Comparison of ENCODE assay signal across 9 cellular contexts in the genomic region with DNA sequence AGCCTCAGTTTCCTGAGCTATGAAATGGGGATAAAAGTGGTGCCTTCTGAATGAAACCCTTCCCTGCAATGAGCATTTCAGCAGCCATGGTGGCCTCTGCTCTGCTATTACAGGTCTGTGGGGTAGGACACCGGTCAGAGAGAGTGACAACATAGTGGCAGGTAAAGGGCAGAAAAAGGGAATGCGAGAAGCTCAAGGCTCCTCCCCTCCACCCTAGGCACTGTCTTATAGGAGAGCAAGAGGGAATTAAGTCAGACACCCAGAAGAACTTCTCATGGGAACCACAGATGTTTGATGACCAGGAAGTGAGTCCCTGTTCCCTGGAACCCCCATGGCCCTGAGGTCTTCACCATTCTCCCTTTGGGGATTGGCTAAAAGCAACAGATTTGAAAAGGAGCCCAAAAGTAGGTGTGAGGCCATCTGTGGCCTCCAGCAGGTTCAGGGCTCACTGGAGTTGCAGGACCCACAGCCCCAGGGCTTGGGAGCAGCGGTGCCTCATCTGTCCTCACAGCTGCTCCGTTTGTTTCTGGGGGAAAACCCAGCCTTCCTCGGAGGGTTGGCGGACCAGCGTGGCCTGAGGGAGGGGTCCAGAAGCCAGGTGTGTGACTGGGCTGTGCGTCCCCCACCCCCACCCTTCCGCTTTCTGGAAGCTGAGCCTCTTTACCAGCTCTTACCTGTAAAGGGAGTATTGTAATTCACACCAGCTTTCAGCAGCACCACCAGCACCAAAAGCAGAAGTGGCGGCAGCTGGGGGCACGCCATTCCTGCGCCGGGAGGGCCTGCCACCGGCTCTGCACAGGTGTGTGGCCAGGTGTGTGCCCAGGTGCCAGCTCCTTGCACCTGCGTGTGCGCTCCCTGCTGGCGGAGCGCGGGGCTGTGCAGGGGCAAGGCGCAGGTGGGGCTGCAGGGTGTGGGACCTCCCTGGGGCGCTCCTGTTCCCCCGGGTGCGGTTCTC. TPM values are rescaled to one million over a fixed set of nuclear protein-coding genes. Genes with fewer than 3 reads are reported as not detected.
A peak's percentile ranks its signal among the peaks of the same experiment; 100 is the strongest.
DNase-seq lines count a peak whose midpoint lies in the region; ATAC-seq and TF ChIP-seq lines count a peak whose summit lies in the region.
"Had no signal": no experiment of that assay in that cellular context is flagged by ENCODE, and none has a peak within 500 bp of the region (broad histone marks: within the 10 kb centered on the region; RNA-seq: fewer than 3 reads in every experiment).

No MANE protein-coding gene starts in this region.

- TF ChIP-seq EP300 in upper lobe of left lung (IDR thresholded peaks at IDR 0.05) = no peak

- H3K4me1 ChIP-seq in upper lobe of left lung (peaks cover 0 to 13% (median 6%) of the 10 kb centered on the region in 4 donors), heart right ventricle (peaks cover 0 to 10% (median 0%) of the 10 kb centered on the region in 9 donors)

- peaks cover 5% of the 10 kb centered on the region for H3K4me1 Mint-ChIP-seq in activated naive CD8-positive, alpha-beta T cell treated with anti-CD3 and anti-CD28 coated beads, Interleukin-2, amount 10 ng/mL, durations not matched to agents 7 days and 5 days
- H3K4me1 Mint-ChIP-seq in activated naive CD8-positive, alpha-beta T cell treated with anti-CD3 and anti-CD28 coated beads, Interleukin-2, amount 50 U/mL, for 24 hours = peaks cover 3% of the 10 kb centered on the region
- H3K4me1 Mint-ChIP-seq in glutamatergic neuron (ENCODE audit: low read depth, unreplicated experiment) = peaks cover 7% of the 10 kb centered on the region

- H3K36me3 ChIP-seq in upper lobe of left lung (peaks cover 0 to 10% (median 3%) of the 10 kb centered on the region in 4 donors), heart right ventricle (peaks cover 0 to 11% (median 0%) of the 10 kb centered on the region in 9 donors)

- no peak overlapping the region for H3K27ac Mint-ChIP-seq in activated naive CD8-positive, alpha-beta T cell treated with anti-CD3 and anti-CD28 coated beads, Interleukin-2, amount 10 ng/mL, durations not matched to agents 7 days and 5 days
- H3K27ac Mint-ChIP-seq in activated naive CD8-positive, alpha-beta T cell treated with anti-CD3 and anti-CD28 coated beads, Interleukin-2, amount 50 U/mL, for 24 hours = no peak overlapping the region
- H3K27ac Mint-ChIP-seq in glutamatergic neuron (ENCODE audit: unreplicated experiment) = peak overlapping the region; percentile 28

- no peaks in the 10 kb centered on the region for H3K9me3 Mint-ChIP-seq in activated naive CD8-positive, alpha-beta T cell treated with anti-CD3 and anti-CD28 coated beads, Interleukin-2, amount 10 ng/mL, durations not matched to agents 7 days and 5 days
- H3K9me3 Mint-ChIP-seq in activated naive CD8-positive, alpha-beta T cell treated with anti-CD3 and anti-CD28 coated beads, Interleukin-2, amount 50 U/mL, for 24 hours = no peaks in the 10 kb centered on the region
- peaks cover 15% of the 10 kb centered on the region for H3K9me3 Mint-ChIP-seq in glutamatergic neuron (ENCODE audit: unreplicated experiment)

- H3K27me3 Mint-ChIP-seq in activated naive CD8-positive, alpha-beta T cell treated with anti-CD3 and anti-CD28 coated beads, Interleukin-2, amount 10 ng/mL, durations not matched to agents 7 days and 5 days = peaks cover 34% of the 10 kb centered on the region
- peaks cover 27% of the 10 kb centered on the region for H3K27me3 Mint-ChIP-seq in activated naive CD8-positive, alpha-beta T cell treated with anti-CD3 and anti-CD28 coated beads, Interleukin-2, amount 50 U/mL, for 24 hours
- peaks cover 8% of the 10 kb centered on the region for H3K27me3 Mint-ChIP-seq in glutamatergic neuron (ENCODE audit: unreplicated experiment)

- peak; percentile 28 for DNase-seq in activated naive CD8-positive, alpha-beta T cell treated with anti-CD3 and anti-CD28 coated beads, Interleukin-2, amount 10 ng/mL, durations not matched to agents 7 days and 5 days
- no peak for DNase-seq in activated naive CD8-positive, alpha-beta T cell treated with anti-CD3 and anti-CD28 coated beads, Interleukin-2, amount 50 U/mL, for 24 hours
- DNase-seq in NCI-H748 treated with DMSO at 0.1 percent for 48 hours (lab: John Stamatoyannopoulos, UW) = peak; percentile 1
- DNase-seq in glutamatergic neuron = peak; percentile 39
- peak; percentile 40 to 85 for DNase-seq in upper lobe of left lung
- no peak for DNase-seq in GM19240 (ENCODE audit: insufficient read length, low spot score)
- no peak for DNase-seq in heart right ventricle
- DNase-seq: activated CD4-positive, alpha-beta T cell treated with anti-CD3 and anti-CD28 coated beads, Interleukin-2, amount 50 U/mL, for 1 hour had no signal

- H3K9me3 ChIP-seq in upper lobe of left lung (peaks cover 0 to 3% (median 0%) of the 10 kb centered on the region in 4 donors), heart right ventricle (peaks cover 0 to 10% (median 0%) of the 10 kb centered on the region in 11 donors)

- POLR2A ChIA-PET in activated naive CD8-positive, alpha-beta T cell treated with anti-CD3 and anti-CD28 coated beads, Interleukin-2, amount 10 ng/mL, durations not matched to agents 7 days and 5 days (lab: Charles Lee) = interaction anchor here (1.3 kb wide), 1 partner anchor 50 kb away, joined by 4 read pairs; no protein-coding TSS in a partner anchor

- 20 to 34% methylated on average over 11 to 17 of the region's 23 CpGs for WGBS in upper lobe of left lung, 2 donors
- 18 to 27% methylated on average over 23 of the region's 23 CpGs for WGBS in heart right ventricle, 2 donors

- no peak overlapping the region for H3K27ac ChIP-seq in upper lobe of left lung
- H3K27ac ChIP-seq in heart right ventricle = no peak overlapping the region

- ATAC-seq in activated naive CD8-positive, alpha-beta T cell treated with anti-CD3 and anti-CD28 coated beads, Interleukin-2, amount 10 ng/mL, durations not matched to agents 7 days and 5 days (ENCODE audit: low read depth) = no peak
- ATAC-seq in activated naive CD8-positive, alpha-beta T cell treated with anti-CD3 and anti-CD28 coated beads, Interleukin-2, amount 50 U/mL, for 24 hours = no peak
- ATAC-seq in upper lobe of left lung (ENCODE audit: low FRiP score in 2 of 2) (peak in 1 of 2 donors; percentile 58), HG03460 (IDR thresholded peaks at IDR 0.05; ENCODE audit: unreplicated experiment) (no peak), heart right ventricle (no peak)

- intact Hi-C loops in heart right ventricle (cut with DNase I) = loop anchor here in 8 of 10 donors (5.0 to 10.0 kb wide), 7 partner anchors 43 to 248 kb away; a partner anchor contains a TSS

- H3K27me3 ChIP-seq in upper lobe of left lung (no peaks in the 10 kb centered on the region), heart right ventricle (peaks cover 0 to 16% (median 10%) of the 10 kb centered on the region in 7 donors)

- TF ChIP-seq CTCF in glutamatergic neuron (IDR thresholded peaks at IDR 0.05; ENCODE audit: partially characterized antibody, unreplicated experiment) (no peak), upper lobe of left lung (IDR thresholded peaks at IDR 0.05) (peak in 3 of 6 experiments; percentile 32 to 48 (median 39)), heart right ventricle (IDR thresholded peaks at IDR 0.05) (no peak)

- no peaks in the 10 kb centered on the region for H3K36me3 Mint-ChIP-seq in activated naive CD8-positive, alpha-beta T cell treated with anti-CD3 and anti-CD28 coated beads, Interleukin-2, amount 10 ng/mL, durations not matched to agents 7 days and 5 days
- no peaks in the 10 kb centered on the region for H3K36me3 Mint-ChIP-seq in activated naive CD8-positive, alpha-beta T cell treated with anti-CD3 and anti-CD28 coated beads, Interleukin-2, amount 50 U/mL, for 24 hours (ENCODE audit: low read depth)
- no peaks in the 10 kb centered on the region for H3K36me3 Mint-ChIP-seq in glutamatergic neuron (ENCODE audit: unreplicated experiment)

- no peak overlapping the region for H3K4me3 Mint-ChIP-seq in activated naive CD8-positive, alpha-beta T cell treated with anti-CD3 and anti-CD28 coated beads, Interleukin-2, amount 10 ng/mL, durations not matched to agents 7 days and 5 days
- H3K4me3 Mint-ChIP-seq in activated naive CD8-positive, alpha-beta T cell treated with anti-CD3 and anti-CD28 coated beads, Interleukin-2, amount 50 U/mL, for 24 hours = no peak overlapping the region
- H3K4me3 Mint-ChIP-seq in glutamatergic neuron (ENCODE audit: unreplicated experiment) = peak overlapping the region; percentile 61

- no peak for TF ChIP-seq POLR2A in upper lobe of left lung (IDR thresholded peaks at IDR 0.05)

- H3K4me3 ChIP-seq in upper lobe of left lung (no peak overlapping the region), heart right ventricle (no peak overlapping the region)

RNA-seq across cellular contexts. Expression of a gene that starts 19.4 kb away (rescaled TPM):
- 1 to 10 TPM; 5.0 to 5.2 TPM for total RNA-seq in activated naive CD8-positive, alpha-beta T cell treated with anti-CD3 and anti-CD28 coated beads, Interleukin-2, amount 10 ng/mL, durations not matched to agents 7 days and 5 days
- total RNA-seq in glutamatergic neuron (ENCODE audit: unreplicated experiment) = 23.6 TPM
- total RNA-seq in upper lobe of left lung = 10 to 100 TPM in 3 of 6 donors, 1 to 10 TPM in 3; 6.3 to 58.7 (median 11.7) TPM
- 1 to 10 TPM in 5 of 10 donors, under 1 TPM in 5; 0.49 to 1.5 (median 0.96) TPM for total RNA-seq in heart right ventricle
- polyA plus RNA-seq in heart right ventricle = 1 to 10 TPM in 1 of 2 donors, under 1 TPM in 1; 0.17 to 7.8 TPM

RNA-seq across cellular contexts. Expression of a gene that starts 26.6 kb away (rescaled TPM):
- 100 to 1,000 TPM; 366 to 394 TPM for total RNA-seq in activated naive CD8-positive, alpha-beta T cell treated with anti-CD3 and anti-CD28 coated beads, Interleukin-2, amount 10 ng/mL, durations not matched to agents 7 days and 5 days
- 341 TPM for total RNA-seq in glutamatergic neuron (ENCODE audit: unreplicated experiment)
- 1,000 to 10,000 TPM in 1 of 6 donors, 100 to 1,000 TPM in 5; 281 to 1,101 (median 639) TPM for total RNA-seq in upper lobe of left lung
- 100 to 1,000 TPM in 9 of 10 donors, 10 to 100 TPM in 1; 93.7 to 195 (median 133) TPM for total RNA-seq in heart right ventricle
- 100 to 1,000 TPM; 103 to 278 TPM for polyA plus RNA-seq in heart right ventricle

RNA-seq across cellular contexts. Expression of a gene that starts 28.6 kb away (rescaled TPM):
- total RNA-seq in activated naive CD8-positive, alpha-beta T cell treated with anti-CD3 and anti-CD28 coated beads, Interleukin-2, amount 10 ng/mL, durations not matched to agents 7 days and 5 days = under 1 TPM in 1 of 2 experiments, not detected in 1; 0.65 TPM
- total RNA-seq in glutamatergic neuron (ENCODE audit: unreplicated experiment) = 69.8 TPM
- total RNA-seq in upper lobe of left lung = 100 to 1,000 TPM in 1 of 6 donors, 10 to 100 TPM in 4, 1 to 10 TPM in 1; 6.4 to 479 (median 21.0) TPM
- 1 to 10 TPM in 4 of 10 donors, under 1 TPM in 6; 0.30 to 4.2 (median 0.85) TPM for total RNA-seq in heart right ventricle
- 1 to 10 TPM; 1.2 to 6.3 TPM for polyA plus RNA-seq in heart right ventricle

RNA-seq across cellular contexts. Expression of a gene that starts 51.0 kb away (rescaled TPM):
- total RNA-seq in activated naive CD8-positive, alpha-beta T cell treated with anti-CD3 and anti-CD28 coated beads, Interleukin-2, amount 10 ng/mL, durations not matched to agents 7 days and 5 days = 1 to 10 TPM; 3.0 to 6.1 TPM
- total RNA-seq in glutamatergic neuron (ENCODE audit: unreplicated experiment) (77.4 TPM), upper lobe of left lung (1 to 10 TPM in 5 of 6 donors, under 1 TPM in 1; 0.46 to 5.0 (median 3.4) TPM), heart right ventricle (10 to 100 TPM; 24.1 to 36.3 (median 31.4) TPM)
- polyA plus RNA-seq in heart right ventricle = 10 to 100 TPM in 1 of 2 donors, 1 to 10 TPM in 1; 7.8 to 16.7 TPM

Comparison
In these comparisons a context has a peak if more than half of its experiments do, and no peak if none do; other contexts are left out.
1. DNase-seq: peak in activated naive CD8-positive, alpha-beta T cell treated with anti-CD3 and anti-CD28 coated beads, Interleukin-2, amount 10 ng/mL, durations not matched to agents 7 days and 5 days (single experiment), NCI-H748 treated with DMSO at 0.1 percent for 48 hours (single experiment), glutamatergic neuron (single experiment) and upper lobe of left lung (2 of 2); none in activated naive CD8-positive, alpha-beta T cell treated with anti-CD3 and anti-CD28 coated beads, Interleukin-2, amount 50 U/mL, for 24 hours (single experiment), GM19240 (single experiment) and heart right ventricle (0 of 2).